In genomic region chr1:93349231-93350135, GRCh38 we compare ENCODE assay signal across 8 cellular contexts. TPM values are rescaled to one million over a fixed set of nuclear protein-coding genes. Genes with fewer than 3 reads are reported as not detected.
DNase-seq lines count a peak whose midpoint lies in the region; ATAC-seq and TF ChIP-seq lines count a peak whose summit lies in the region.

No MANE protein-coding gene starts in this region.

- CTCF ChIA-PET in activated CD4-positive, alpha-beta T cell treated with anti-CD3 and anti-CD28 coated beads for 36 hours (lab: Charles Lee), result no interaction called here

- H3K27me3 ChIP-seq in SJCRH30 (no peaks in the 10 kb centered on the region), esophagus muscularis mucosa (no peaks in the 10 kb centered on the region), spleen (replicated peaks in 1 of 7) (no peaks in the 10 kb centered on the region)

- peak overlapping the region; percentile 94 for H3K4me3 ChIP-seq in SJCRH30
- peak overlapping the region; percentile 8 to 95 (median 85) for H3K4me3 ChIP-seq in esophagus muscularis mucosa
- H3K4me3 ChIP-seq in spleen, result peak overlapping the region; percentile 6 to 99 (median 96)

- H3K36me3 Mint-ChIP-seq in activated CD4-positive, alpha-beta T cell treated with anti-CD3 and anti-CD28 coated beads for 36 hours (ENCODE audit: low read depth), result peaks cover 48% of the 10 kb centered on the region

- POLR2A ChIA-PET in activated CD4-positive, alpha-beta T cell treated with anti-CD3 and anti-CD28 coated beads for 36 hours (lab: Charles Lee), result interaction anchor here (0.6 to 1.6 kb wide), 2 partner anchors 45 to 310 kb away, joined by 4 to 8 read pairs; no protein-coding TSS in a partner anchor

- H3K9me3 ChIP-seq in SJCRH30 (replicated peaks), result no peaks in the 10 kb centered on the region
- H3K9me3 ChIP-seq in esophagus muscularis mucosa, result no peaks in the 10 kb centered on the region
- no peaks in the 10 kb centered on the region for H3K9me3 ChIP-seq in spleen

- no peak for TF ChIP-seq POLR2A in esophagus muscularis mucosa (IDR thresholded peaks at IDR 0.05; ENCODE audit: low read depth)
- TF ChIP-seq POLR2A in spleen (IDR thresholded peaks at IDR 0.05), result no peak

- H3K4me1 ChIP-seq in SJCRH30 (peaks cover 17% of the 10 kb centered on the region), esophagus muscularis mucosa (peaks cover 37 to 81% (median 73%) of the 10 kb centered on the region in 4 donors), spleen (peaks cover 47 to 87% (median 72%) of the 10 kb centered on the region in 6 donors)

- peaks cover 40% of the 10 kb centered on the region for H3K4me1 Mint-ChIP-seq in activated CD4-positive, alpha-beta T cell treated with anti-CD3 and anti-CD28 coated beads for 36 hours

- no peak for TF ChIP-seq CTCF in esophagus muscularis mucosa (IDR thresholded peaks at IDR 0.05)
- no peak for TF ChIP-seq CTCF in spleen (IDR thresholded peaks at IDR 0.05 in 8 of 11, conservative IDR thresholded peaks at IDR 0.05 in 3 of 11)

- H3K27ac ChIP-seq in SJCRH30 (peak overlapping the region; percentile 16; the same call in 1 of the 2 replicates), esophagus muscularis mucosa (replicated peaks in 1 of 4) (no peak overlapping the region), spleen (peak overlapping the region in 1 of 8 donors; percentile 2)

- 62% methylated on average over 7 of the region's 7 CpGs for WGBS in esophagus muscularis mucosa
- 58 to 69% (median 66%) methylated on average over 7 of the region's 7 CpGs for WGBS in spleen, 5 donors

- intact Hi-C loops in activated CD4-positive, alpha-beta T cell treated with anti-CD3 and anti-CD28 coated beads for 36 hours (cut with DNase I, micrococcal nuclease), result loop anchor here (2.0 to 10.0 kb wide), 10 partner anchors 98 to 1723 kb away; partner anchors contain the start of genes ABCD3 (in 1 of the 2), ALG14 (in 1 of the 2), DIPK1A (in 1 of the 2) and FNBP1L (in 1 of the 2)
- intact Hi-C loops in esophagus muscularis mucosa (cut with DNase I), result loop anchor here (10.0 kb wide), 1 partner anchor 165 kb away; the partner anchor contains the start of genes CCDC18 and TMED5
- intact Hi-C loops in spleen (cut with DNase I; ENCODE audit: low total_unique reads), result no loop called here
- intact Hi-C loops in posterior cingulate gyrus (cut with DNase I), result loop anchor here (5.0 kb wide), 3 partner anchors 167 to 498 kb away; partner anchors contain the start of genes CCDC18, MTF2 and TMED5

- peak overlapping the region; percentile 90 for H3K27ac Mint-ChIP-seq in activated CD4-positive, alpha-beta T cell treated with anti-CD3 and anti-CD28 coated beads for 36 hours

- H3K4me3 Mint-ChIP-seq in activated CD4-positive, alpha-beta T cell treated with anti-CD3 and anti-CD28 coated beads for 36 hours, result peak overlapping the region; percentile 97

- no peaks in the 10 kb centered on the region for H3K27me3 Mint-ChIP-seq in activated CD4-positive, alpha-beta T cell treated with anti-CD3 and anti-CD28 coated beads for 36 hours

- peaks cover 32% of the 10 kb centered on the region for H3K36me3 ChIP-seq in SJCRH30
- H3K36me3 ChIP-seq in esophagus muscularis mucosa, result peaks cover 0 to 5% (median 3%) of the 10 kb centered on the region in 4 donors
- peaks cover 0 to 28% (median 9%) of the 10 kb centered on the region in 6 donors for H3K36me3 ChIP-seq in spleen

- no peak for TF ChIP-seq EP300 in esophagus muscularis mucosa (IDR thresholded peaks at IDR 0.05)

- no peak for ATAC-seq in activated CD4-positive, alpha-beta T cell treated with anti-CD3 and anti-CD28 coated beads for 36 hours

- DNase-seq in activated CD4-positive, alpha-beta T cell treated with anti-CD3 and anti-CD28 coated beads for 36 hours, result no peak
- DNase-seq in activated CD4-positive, alpha-beta T cell treated with anti-CD3 and anti-CD28 coated beads for 4 hours, result no peak
- peak in 1 of 2 experiments; percentile 49 for DNase-seq in SJCRH30
- no peak for DNase-seq in esophagus muscularis mucosa (ENCODE audit: extremely low spot score)
- DNase-seq in spleen, result no peak
- DNase-seq in cerebellar nuclear complex (lab: John Stamatoyannopoulos, UW), result no peak
- DNase-seq in H4 (ENCODE audit: low spot score), result no peak
- DNase-seq in posterior cingulate gyrus, result no peak

- no peaks in the 10 kb centered on the region for H3K9me3 Mint-ChIP-seq in activated CD4-positive, alpha-beta T cell treated with anti-CD3 and anti-CD28 coated beads for 36 hours (ENCODE audit: low read depth)

RNA-seq across cellular contexts. Expression of gene DR1, which starts 3.8 kb away (rescaled TPM):
- total RNA-seq in activated CD4-positive, alpha-beta T cell treated with anti-CD3 and anti-CD28 coated beads for 36 hours, result 10 to 100 TPM; 84.8 to 95.3 TPM
- total RNA-seq in SJCRH30 (2014; rRNA removed; shearing (Covaris generic)), result 58.7 and 61.0 TPM in 2 replicates
- total RNA-seq in esophagus muscularis mucosa, result 10 to 100 TPM; 20.3 to 32.5 (median 27.5) TPM
- 10 to 100 TPM; 42.6 to 62.5 (median 53.5) TPM for total RNA-seq in spleen
- polyA plus RNA-seq in spleen, result 10 to 100 TPM in 2 of 3 donors, 1 to 10 TPM in 1; 8.3 to 16.2 (median 13.5) TPM
- total RNA-seq in H4 (2014; rRNA removed; shearing (Covaris generic)), result 24.9 and 27.7 TPM in 2 replicates
